7 cellular contexts compared by ENCODE assay signal in genomic region chr12:52865090-52865944, GRCh38. TPM values are rescaled to one million over a fixed set of nuclear protein-coding genes. Genes with fewer than 3 reads are reported as not detected.
DNase-seq lines count a peak whose midpoint lies in the region; ATAC-seq and TF ChIP-seq lines count a peak whose summit lies in the region.

No MANE protein-coding gene starts in this region.

- TF ChIP-seq CTCF in LNCaP clone FGC (IDR thresholded peaks at IDR 0.05; ENCODE audit: control insufficient read depth, extremely low read depth, insufficient read depth) (peak; percentile 86), endothelial cell (IDR thresholded peaks at IDR 0.05; ENCODE audit: unreplicated experiment) (peak; percentile 89)

- H3K27me3 Mint-ChIP-seq in endothelial cell (ENCODE audit: unreplicated experiment): peaks cover 5% of the 10 kb centered on the region

- no peaks in the 10 kb centered on the region for H3K36me3 Mint-ChIP-seq in endothelial cell (ENCODE audit: low read depth, unreplicated experiment)

- no peaks in the 10 kb centered on the region for H3K9me3 Mint-ChIP-seq in endothelial cell (ENCODE audit: unreplicated experiment)

- no peak overlapping the region for H3K27ac Mint-ChIP-seq in endothelial cell (ENCODE audit: unreplicated experiment)

- H3K4me1 Mint-ChIP-seq in endothelial cell (ENCODE audit: unreplicated experiment): no peaks in the 10 kb centered on the region

- peak; percentile 52 for DNase-seq in G401 (ENCODE audit: low spot score)
- DNase-seq in LNCaP clone FGC (ENCODE audit: low read depth): peak; percentile 62
- peak; percentile 62 to 72 for DNase-seq in SHP77 (lab: John Stamatoyannopoulos, UW)
- peak; percentile 91 for DNase-seq in endothelial cell (ENCODE audit: low spot score)
- DNase-seq in middle frontal gyrus (ENCODE audit: extremely low spot score, low spot score): peak; percentile 16

- ATAC-seq in GM21515 (IDR thresholded peaks at IDR 0.05; ENCODE audit: unreplicated experiment) (no peak), HG02678 (IDR thresholded peaks at IDR 0.05; ENCODE audit: unreplicated experiment) (no peak)

- in situ Hi-C loops in G401 (cut with HindIII; ENCODE audit: low sequenced_read_pairs): no loop called here

- H3K4me3 ChIP-seq in LNCaP clone FGC (ENCODE audit: low read depth, low read length): no peak overlapping the region

- H3K4me3 Mint-ChIP-seq in endothelial cell (ENCODE audit: unreplicated experiment): no peak overlapping the region

RNA-seq across cellular contexts. Expression of gene KRT78, which starts 16.5 kb away (rescaled TPM):
- 0.61 TPM in 1 of 2 replicates, not detected in the other for total RNA-seq in G401 (2014; rRNA removed; shearing (Covaris generic))
- total RNA-seq in endothelial cell (ENCODE audit: unreplicated experiment): not detected

RNA-seq across cellular contexts. Expression of gene KRT79, which starts 31.2 kb away (rescaled TPM):
- not detected in 2 replicates for total RNA-seq in G401 (2014; rRNA removed; shearing (Covaris generic))
- not detected for total RNA-seq in endothelial cell (ENCODE audit: unreplicated experiment)

RNA-seq across cellular contexts. Expression of gene KRT8, which starts 39.6 kb away (rescaled TPM):
- 3,912 and 3,929 TPM in 2 replicates for total RNA-seq in G401 (2014; rRNA removed; shearing (Covaris generic))
- total RNA-seq in endothelial cell (ENCODE audit: unreplicated experiment): 194 TPM

RNA-seq across cellular contexts. Expression of gene KRT4, which starts 51.4 kb away (rescaled TPM):
- total RNA-seq in G401 (2014; rRNA removed; shearing (Covaris generic)): not detected in 2 replicates
- total RNA-seq in endothelial cell (ENCODE audit: unreplicated experiment): not detected

Comparison
In these comparisons a context has a peak if more than half of its experiments do, and no peak if none do; other contexts are left out.
1. DNase-seq: peak in every context shown above with its lines; median percentile 91 in endothelial cell; 67 in SHP77; 62 in LNCaP clone FGC; 52 in G401; 16 in middle frontal gyrus.
2. RNA of gene KRT8, which starts 39.6 kb away (total RNA-seq): 3,912 to 3,929 TPM in G401; 194 TPM in endothelial cell (single experiment); every median in the first group is over 10 times any median in the second.